ENCODE assay signal across 8 cellular contexts in genomic region chr19:35919306-35919705, GRCh38. TPM values are rescaled to one million over a fixed set of nuclear protein-coding genes. Genes with fewer than 3 reads are reported as not detected.
"Had no signal": no experiment of that assay in that cellular context is flagged by ENCODE, and none has a peak within 500 bp of the region (broad histone marks: within the 10 kb centered on the region; RNA-seq: fewer than 3 reads in every experiment).

No MANE protein-coding gene starts in this region.

- H3K4me3 ChIP-seq: GM23338 had no signal

- H2AFZ ChIP-seq: GM23338 had no signal

- ATAC-seq: GM23338 had no signal

- FAIRE-seq: H1, H54, HTR-8/SVneo had no signal

- H3K4me2 ChIP-seq: GM23338 had no signal

- DNase-seq: H9, HCEC 1CT had no signal

RNA-seq across cellular contexts. Expression of gene TYROBP, which starts 11.2 kb away (rescaled TPM):
- total RNA-seq: GM23338, H1, H9, HT-29 had no signal
- polyA plus RNA-seq: GM23338 had no signal

RNA-seq across cellular contexts. Expression of gene HCST, which starts 17.0 kb away (rescaled TPM):
- total RNA-seq: GM23338, H1, HT-29 had no signal

RNA-seq across cellular contexts. Expression of gene APLP1, which starts 50.9 kb away (rescaled TPM):
- polyA plus RNA-seq: IgD-negative memory B cell had no signal
